In genomic region chr4:109969909-109970308, GRCh38 we compare ENCODE assay signal across 1 cellular context.
TF ChIP-seq lines count a peak whose summit lies in the region.

No MANE protein-coding gene starts in this region.

TF ChIP-seq in HepG2, 621 proteins besides CTCF, POLR2A, EP300 and RAD21 (continued from another document):
- no peak for TF ChIP-seq CREBL2 (CRISPR knock-in tag; IDR thresholded peaks at IDR 0.05; ENCODE audit: borderline replicate concordance)
- TF ChIP-seq SOX6 (IDR thresholded peaks at IDR 0.05): no peak
- peak; percentile 37; the same call in 1 of the 2 replicates for TF ChIP-seq SOX6 (CRISPR knock-in tag; IDR thresholded peaks at IDR 0.05)
- TF ChIP-seq ZFAT (CRISPR knock-in tag; conservative IDR thresholded peaks at IDR 0.05): no peak
- no peak for TF ChIP-seq ZNF567 (CRISPR knock-in tag; IDR thresholded peaks at IDR 0.05; ENCODE audit: borderline replicate concordance)
- no peak for TF ChIP-seq ZHX2 (IDR thresholded peaks at IDR 0.05; ENCODE audit: low read depth)
- no peak for TF ChIP-seq ZHX2 (CRISPR knock-in tag; IDR thresholded peaks at IDR 0.05; ENCODE audit: borderline replicate concordance)
- TF ChIP-seq LCORL (IDR thresholded peaks at IDR 0.05): no peak
- no peak for TF ChIP-seq LCORL (CRISPR knock-in tag; IDR thresholded peaks at IDR 0.05)
- TF ChIP-seq ZHX1 (CRISPR knock-in tag; IDR thresholded peaks at IDR 0.05; ENCODE audit: low read depth): no peak
- no peak for TF ChIP-seq SMAD3 (CRISPR knock-in tag; IDR thresholded peaks at IDR 0.05)
- no peak for TF ChIP-seq MEF2D (CRISPR knock-in tag; IDR thresholded peaks at IDR 0.05)
- peak; percentile 60; the same call in 1 of the 2 replicates for TF ChIP-seq SP5 (CRISPR knock-in tag; IDR thresholded peaks at IDR 0.05; ENCODE audit: borderline replicate concordance, low read depth)
- TF ChIP-seq ZBTB40 (IDR thresholded peaks at IDR 0.05): no peak
- no peak for TF ChIP-seq ZBTB40 (CRISPR knock-in tag; IDR thresholded peaks at IDR 0.05)
TF ChIP-seq in HepG2: peak in this region for 15.
